Comparison of ENCODE assay signal across 27 cellular contexts in the genomic region with DNA sequence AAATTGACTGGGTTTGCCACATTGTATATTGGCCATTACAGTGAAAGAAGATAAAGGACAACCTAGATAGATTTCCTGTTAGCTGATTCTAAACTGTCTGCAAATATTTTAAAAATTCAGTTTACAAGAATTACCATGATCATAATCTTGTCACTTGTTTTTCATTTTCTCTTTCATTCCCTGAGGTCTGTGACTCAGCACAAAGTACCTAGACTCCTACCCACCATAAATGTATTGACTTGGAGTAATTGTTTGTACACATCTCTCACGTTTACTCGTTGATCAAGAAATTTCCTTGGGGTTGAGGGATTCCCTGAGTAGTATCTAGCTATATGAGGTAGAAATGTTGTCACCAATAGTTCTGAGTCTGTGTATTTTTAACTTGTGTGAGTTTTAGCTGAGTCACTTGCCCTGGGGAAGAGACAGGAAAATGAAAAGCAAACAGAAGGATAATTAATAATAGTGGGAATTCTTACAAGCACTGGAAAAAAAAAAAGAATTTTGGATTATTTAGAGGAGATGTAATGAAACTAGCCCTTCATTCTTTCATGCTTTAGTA.
DNase-seq lines count a peak whose midpoint lies in the region; ATAC-seq and TF ChIP-seq lines count a peak whose summit lies in the region.
"Had no signal": no experiment of that assay in that cellular context is flagged by ENCODE, and none has a peak within 500 bp of the region (broad histone marks: within the 10 kb centered on the region; RNA-seq: fewer than 3 reads in every experiment).

No MANE protein-coding gene starts in this region.

- POLR2A ChIA-PET in activated CD8-positive, alpha-beta T cell treated with anti-CD3 and anti-CD28 coated beads for 36 hours (lab: Charles Lee), result no interaction called here

- CTCF ChIA-PET in activated CD8-positive, alpha-beta T cell treated with anti-CD3 and anti-CD28 coated beads for 36 hours (lab: Charles Lee), result no interaction called here

- TF ChIP-seq POLR2A in gastrocnemius medialis (IDR thresholded peaks at IDR 0.05), result no peak

- in situ Hi-C loops in gastrocnemius medialis (cut with MboI; ENCODE audit: low sequenced_read_pairs in 4 of 4), result no loop called here

- H3K27me3 Mint-ChIP-seq in activated CD8-positive, alpha-beta T cell treated with anti-CD3 and anti-CD28 coated beads for 36 hours, result no peaks in the 10 kb centered on the region
- H3K27me3 Mint-ChIP-seq: activated naive CD4-positive, alpha-beta T cell treated with anti-CD3 and anti-CD28 coated beads, Interleukin-2, amount 10 ng/mL, durations not matched to agents 7 days and 5 days; B cell; naive thymus-derived CD8-positive, alpha-beta T cell had no signal

- H3K4me3 ChIP-seq in gastrocnemius medialis, result no peak overlapping the region
- H3K4me3 ChIP-seq: ascending aorta, transverse colon had no signal

- H3K27ac Mint-ChIP-seq in activated CD8-positive, alpha-beta T cell treated with anti-CD3 and anti-CD28 coated beads for 36 hours, result no peak overlapping the region
- H3K27ac Mint-ChIP-seq: activated naive CD4-positive, alpha-beta T cell treated with anti-CD3 and anti-CD28 coated beads, Interleukin-2, amount 10 ng/mL, durations not matched to agents 7 days and 5 days; B cell; naive thymus-derived CD8-positive, alpha-beta T cell; T-helper 1 cell treated with Interleukin-12 subunit alpha and Interleukin-12 subunit beta and Interleukin-4 antibody, amounts not matched to agents 30 μg/mL and 1 μg/mL, for 36 hours had no signal

- H3K4me1 ChIP-seq in foreskin keratinocyte, result peaks cover 9% of the 10 kb centered on the region
- no peaks in the 10 kb centered on the region for H3K4me1 ChIP-seq in gastrocnemius medialis
- H3K4me1 ChIP-seq: ascending aorta, transverse colon had no signal

- H3K4me1 Mint-ChIP-seq in activated CD8-positive, alpha-beta T cell treated with anti-CD3 and anti-CD28 coated beads for 36 hours (ENCODE audit: low read depth), result no peaks in the 10 kb centered on the region
- H3K4me1 Mint-ChIP-seq: activated naive CD4-positive, alpha-beta T cell treated with anti-CD3 and anti-CD28 coated beads, Interleukin-2, amount 10 ng/mL, durations not matched to agents 7 days and 5 days; B cell; naive thymus-derived CD8-positive, alpha-beta T cell had no signal

- DNase-seq in A172 (ENCODE audit: low spot score), result peak; percentile 6
- peak; percentile 42 for DNase-seq in HT1080 (ENCODE audit: low read depth)
- peak in 1 of 2 donors; percentile 42 for DNase-seq in foreskin keratinocyte
- no peak for DNase-seq in stimulated activated naive CD8-positive, alpha-beta T cell treated with anti-CD3 and anti-CD28 coated beads, Interleukin-15, Interleukin-2, amounts not matched to agents 100 U/mL and 50 U/mL, for 24 hours
- DNase-seq in activated CD8-positive, alpha-beta T cell treated with anti-CD3 and anti-CD28 coated beads for 36 hours, result no peak
- no peak for DNase-seq in NCI-H2029 treated with DMSO at 0.1 percent for 48 hours (lab: John Stamatoyannopoulos, UW)
- no peak for DNase-seq in gastrocnemius medialis
- DNase-seq: activated CD4-positive, alpha-beta T cell treated with anti-CD3 and anti-CD28 coated beads for 4 hours; activated naive CD4-positive, alpha-beta T cell treated with anti-CD3 and anti-CD28 coated beads, Interleukin-2, amount 10 ng/mL, durations not matched to agents 7 days and 5 days; activated T-cell treated with anti-CD3 and anti-CD28 coated beads, Interleukin-2, amount 50 U/mL, for 48 hours; COR-L47; effector CD8-positive, alpha-beta T cell; IMR-90; MM.1S; naive thymus-derived CD8-positive, alpha-beta T cell; NCI-H1436; NCI-H2171 treated with DMSO at 0.1 percent for 48 hours; right cardiac atrium; SIG-M5; stimulated activated CD4-positive, alpha-beta T cell treated with anti-CD3 and anti-CD28 coated beads, Interleukin-15, amount 100 ng/mL, for 24 hours; transverse colon had no signal

- H3K9me3 Mint-ChIP-seq in activated CD8-positive, alpha-beta T cell treated with anti-CD3 and anti-CD28 coated beads for 36 hours, result no peaks in the 10 kb centered on the region
- H3K9me3 Mint-ChIP-seq: activated naive CD4-positive, alpha-beta T cell treated with anti-CD3 and anti-CD28 coated beads, Interleukin-2, amount 10 ng/mL, durations not matched to agents 7 days and 5 days; T-helper 1 cell treated with Interleukin-12 subunit alpha and Interleukin-12 subunit beta and Interleukin-4 antibody, amounts not matched to agents 30 μg/mL and 1 μg/mL, for 36 hours had no signal

- intact Hi-C loops in activated CD8-positive, alpha-beta T cell treated with anti-CD3 and anti-CD28 coated beads for 36 hours (cut with micrococcal nuclease), result no loop called here
- intact Hi-C loops in gastrocnemius medialis (cut with DNase I; ENCODE audit: low total_unique reads), result no loop called here

- H3K4me3 Mint-ChIP-seq in activated CD8-positive, alpha-beta T cell treated with anti-CD3 and anti-CD28 coated beads for 36 hours, result no peak overlapping the region
- H3K4me3 Mint-ChIP-seq: activated naive CD4-positive, alpha-beta T cell treated with anti-CD3 and anti-CD28 coated beads, Interleukin-2, amount 10 ng/mL, durations not matched to agents 7 days and 5 days; B cell; naive thymus-derived CD8-positive, alpha-beta T cell; T-helper 1 cell treated with Interleukin-12 subunit alpha and Interleukin-12 subunit beta and Interleukin-4 antibody, amounts not matched to agents 30 μg/mL and 1 μg/mL, for 36 hours had no signal

- no peaks in the 10 kb centered on the region for H3K27me3 ChIP-seq in foreskin keratinocyte
- H3K27me3 ChIP-seq in gastrocnemius medialis, result no peaks in the 10 kb centered on the region
- H3K27me3 ChIP-seq: ascending aorta, transverse colon had no signal

- no peaks in the 10 kb centered on the region for H3K9me3 ChIP-seq in gastrocnemius medialis
- H3K9me3 ChIP-seq: ascending aorta, transverse colon had no signal

- no peaks in the 10 kb centered on the region for H3K36me3 ChIP-seq in gastrocnemius medialis
- H3K36me3 ChIP-seq: ascending aorta, transverse colon had no signal

- H3K36me3 Mint-ChIP-seq in activated CD8-positive, alpha-beta T cell treated with anti-CD3 and anti-CD28 coated beads for 36 hours (ENCODE audit: low read depth), result no peaks in the 10 kb centered on the region
- H3K36me3 Mint-ChIP-seq: activated naive CD4-positive, alpha-beta T cell treated with anti-CD3 and anti-CD28 coated beads, Interleukin-2, amount 10 ng/mL, durations not matched to agents 7 days and 5 days; naive thymus-derived CD8-positive, alpha-beta T cell had no signal

- H3K27ac ChIP-seq in foreskin keratinocyte (no peak overlapping the region), gastrocnemius medialis (no peak overlapping the region)
- H3K27ac ChIP-seq: ascending aorta, HL-60, transverse colon had no signal

- TF ChIP-seq CTCF in foreskin keratinocyte (conservative IDR thresholded peaks at IDR 0.05) (no peak), gastrocnemius medialis (IDR thresholded peaks at IDR 0.05 in 4 of 5, conservative IDR thresholded peaks at IDR 0.05 in 1 of 5) (no peak)
- no peak for TF ChIP-seq CTCF in activated CD8-positive, alpha-beta T cell treated with anti-CD3 and anti-CD28 coated beads for 36 hours (IDR thresholded peaks at IDR 0.05)

- ATAC-seq in SK-N-SH treated with all-trans-retinoic acid at 6 μM for 48 hours (peak; percentile 36; the same call in 2 of the 3 replicates), foreskin keratinocyte (peak; percentile 72), gastrocnemius medialis (no peak)
- ATAC-seq in stimulated activated naive CD8-positive, alpha-beta T cell treated with anti-CD3 and anti-CD28 coated beads, Interleukin-15, Interleukin-2, amounts not matched to agents 100 U/mL and 50 U/mL, for 24 hours, result no peak
- no peak for ATAC-seq in activated CD8-positive, alpha-beta T cell treated with anti-CD3 and anti-CD28 coated beads for 36 hours
- ATAC-seq: esophagus mucosa; naive thymus-derived CD8-positive, alpha-beta T cell; right cardiac atrium had no signal

TF ChIP-seq in SK-N-SH treated with all-trans-retinoic acid at 6 μM for 48 hours, 23 proteins besides CTCF, POLR2A, EP300 and RAD21 (continues in another document):
- TF ChIP-seq, protein P1, sequence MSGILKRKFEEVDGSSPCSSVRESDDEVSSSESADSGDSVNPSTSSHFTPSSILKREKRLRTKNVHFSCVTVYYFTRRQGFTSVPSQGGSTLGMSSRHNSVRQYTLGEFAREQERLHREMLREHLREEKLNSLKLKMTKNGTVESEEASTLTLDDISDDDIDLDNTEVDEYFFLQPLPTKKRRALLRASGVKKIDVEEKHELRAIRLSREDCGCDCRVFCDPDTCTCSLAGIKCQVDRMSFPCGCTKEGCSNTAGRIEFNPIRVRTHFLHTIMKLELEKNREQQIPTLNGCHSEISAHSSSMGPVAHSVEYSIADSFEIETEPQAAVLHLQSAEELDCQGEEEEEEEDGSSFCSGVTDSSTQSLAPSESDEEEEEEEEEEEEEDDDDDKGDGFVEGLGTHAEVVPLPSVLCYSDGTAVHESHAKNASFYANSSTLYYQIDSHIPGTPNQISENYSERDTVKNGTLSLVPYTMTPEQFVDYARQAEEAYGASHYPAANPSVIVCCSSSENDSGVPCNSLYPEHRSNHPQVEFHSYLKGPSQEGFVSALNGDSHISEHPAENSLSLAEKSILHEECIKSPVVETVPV (CRISPR knock-in tag; IDR thresholded peaks at IDR 0.05), result no peak
- no peak for TF ChIP-seq TOX (CRISPR knock-in tag; IDR thresholded peaks at IDR 0.05; ENCODE audit: borderline replicate concordance)
- TF ChIP-seq ARNTL (CRISPR knock-in tag; IDR thresholded peaks at IDR 0.05; ENCODE audit: borderline replicate concordance, low read depth), result no peak
- TF ChIP-seq ZFP30 (CRISPR knock-in tag; IDR thresholded peaks at IDR 0.05), result no peak
- TF ChIP-seq ZNF565 (CRISPR knock-in tag; conservative IDR thresholded peaks at IDR 0.05; ENCODE audit: low read depth), result no peak
- TF ChIP-seq RARB (CRISPR knock-in tag; IDR thresholded peaks at IDR 0.05), result no peak
- no peak for TF ChIP-seq ZNF8 (CRISPR knock-in tag; IDR thresholded peaks at IDR 0.05)
- no peak for TF ChIP-seq PPARA (CRISPR knock-in tag; IDR thresholded peaks at IDR 0.05; ENCODE audit: borderline replicate concordance)
- TF ChIP-seq, protein P2, sequence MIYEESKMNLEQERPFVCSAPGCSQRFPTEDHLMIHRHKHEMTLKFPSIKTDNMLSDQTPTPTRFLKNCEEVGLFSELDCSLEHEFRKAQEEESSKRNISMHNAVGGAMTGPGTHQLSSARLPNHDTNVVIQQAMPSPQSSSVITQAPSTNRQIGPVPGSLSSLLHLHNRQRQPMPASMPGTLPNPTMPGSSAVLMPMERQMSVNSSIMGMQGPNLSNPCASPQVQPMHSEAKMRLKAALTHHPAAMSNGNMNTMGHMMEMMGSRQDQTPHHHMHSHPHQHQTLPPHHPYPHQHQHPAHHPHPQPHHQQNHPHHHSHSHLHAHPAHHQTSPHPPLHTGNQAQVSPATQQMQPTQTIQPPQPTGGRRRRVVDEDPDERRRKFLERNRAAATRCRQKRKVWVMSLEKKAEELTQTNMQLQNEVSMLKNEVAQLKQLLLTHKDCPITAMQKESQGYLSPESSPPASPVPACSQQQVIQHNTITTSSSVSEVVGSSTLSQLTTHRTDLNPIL (CRISPR knock-in tag; IDR thresholded peaks at IDR 0.05; ENCODE audit: low read depth), result no peak
- no peak for TF ChIP-seq ZFP3 (CRISPR knock-in tag; IDR thresholded peaks at IDR 0.05)
- TF ChIP-seq SNAI2 (CRISPR knock-in tag; IDR thresholded peaks at IDR 0.05), result no peak
- no peak for TF ChIP-seq ESRRG (CRISPR knock-in tag; IDR thresholded peaks at IDR 0.05)
- no peak for TF ChIP-seq ZC3H10 (CRISPR knock-in tag; IDR thresholded peaks at IDR 0.05)

Comparison
In these comparisons a context has a peak if more than half of its experiments do, and no peak if none do; other contexts are left out.
1. DNase-seq: peak in A172 (single experiment) and HT1080 (single experiment); none in stimulated activated naive CD8-positive, alpha-beta T cell treated with anti-CD3 and anti-CD28 coated beads, Interleukin-15, Interleukin-2, amounts not matched to agents 100 U/mL and 50 U/mL, for 24 hours (single experiment), activated CD8-positive, alpha-beta T cell treated with anti-CD3 and anti-CD28 coated beads for 36 hours (single experiment), NCI-H2029 treated with DMSO at 0.1 percent for 48 hours (single experiment) and gastrocnemius medialis (0 of 2).
2. ATAC-seq: peak in SK-N-SH treated with all-trans-retinoic acid at 6 μM for 48 hours (single experiment) and foreskin keratinocyte (single experiment); none in stimulated activated naive CD8-positive, alpha-beta T cell treated with anti-CD3 and anti-CD28 coated beads, Interleukin-15, Interleukin-2, amounts not matched to agents 100 U/mL and 50 U/mL, for 24 hours (single experiment), activated CD8-positive, alpha-beta T cell treated with anti-CD3 and anti-CD28 coated beads for 36 hours (single experiment) and gastrocnemius medialis (0 of 2).